ENCODE assay signal across 21 cellular contexts in the genomic region with DNA sequence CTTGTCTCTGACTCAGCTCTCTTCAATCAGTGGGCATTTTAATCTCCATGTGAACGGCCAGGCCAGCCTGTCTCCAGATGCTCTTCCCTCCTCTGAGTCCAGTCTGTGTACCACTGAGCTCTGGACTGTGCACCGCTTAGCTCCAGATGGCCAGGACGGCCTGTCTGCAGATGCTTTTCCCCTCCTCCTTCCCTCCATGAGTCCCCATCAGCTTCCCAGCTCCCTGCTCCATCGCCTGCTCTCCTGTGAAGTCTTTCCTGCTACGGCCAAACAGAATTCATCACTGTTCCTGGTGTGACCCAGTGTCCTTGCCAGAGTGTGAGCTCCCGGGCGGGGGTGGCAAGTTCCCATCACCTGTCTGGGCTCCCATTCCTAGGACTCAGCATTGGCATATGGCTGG. TPM values are rescaled to one million over a fixed set of nuclear protein-coding genes. Genes with fewer than 3 reads are reported as not detected.
A peak's percentile ranks its signal among the peaks of the same experiment; 100 is the strongest.
DNase-seq lines count a peak whose midpoint lies in the region; ATAC-seq and TF ChIP-seq lines count a peak whose summit lies in the region.
"Had no signal": no experiment of that assay in that cellular context is flagged by ENCODE, and none has a peak within 500 bp of the region (broad histone marks: within the 10 kb centered on the region; RNA-seq: fewer than 3 reads in every experiment).

No MANE protein-coding gene starts in this region.

- H3K4me1 Mint-ChIP-seq in brain, result peaks cover 20% of the 10 kb centered on the region

- WGBS in aorta, 2 donors, result 95 to 98% methylated on average over 7 of the region's 7 CpGs

- no peaks in the 10 kb centered on the region for H3K36me3 ChIP-seq in aorta (ENCODE audit: control insufficient read depth in 1 of 2, insufficient read depth in 2 of 2, low read length in 1 of 2)
- H3K36me3 ChIP-seq: SJSA1 had no signal

- intact Hi-C loops in aorta (cut with DNase I), result no loop called here

- H3K27me3 ChIP-seq in aorta (ENCODE audit: control insufficient read depth in 1 of 2, insufficient read depth in 2 of 2, low read length in 1 of 2), result no peaks in the 10 kb centered on the region

- TF ChIP-seq CTCF in brain (conservative IDR thresholded peaks at IDR 0.05), result no peak

- DNase-seq in NCI-H82 (lab: John Stamatoyannopoulos, UW), result peak; percentile 44
- DNase-seq in NCI-H82 treated with DMSO at 0.1 percent for 48 hours (lab: John Stamatoyannopoulos, UW; ENCODE audit: unreplicated experiment), result no peak
- DNase-seq in iris pigment epithelial cell (ENCODE audit: low read depth), result peak; percentile 8
- peak; percentile 17 to 48 for DNase-seq in aorta
- DNase-seq in activated CD8-positive, alpha-beta memory T cell treated with anti-CD3 and anti-CD28 coated beads, Interleukin-2, amount 50 U/mL, for 48 hours, result no peak
- no peak for DNase-seq in putamen (ENCODE audit: low spot score)
- no peak for DNase-seq in HUDEP-2 (lab: John Stamatoyannopoulos, UW; ENCODE audit: unreplicated experiment in 76 of 76)
- DNase-seq: GF-D8, GM23248, NCI-H1092 treated with DMSO at 0.1 percent for 48 hours, NCI-H146, NCI-H2029 treated with DMSO at 0.1 percent for 48 hours, NCI-H2171 treated with DMSO at 0.1 percent for 48 hours had no signal

- peaks cover 9% of the 10 kb centered on the region for H3K27me3 Mint-ChIP-seq in brain

- peak overlapping the region; percentile 5 to 61 (median 52) for H3K27ac Mint-ChIP-seq in brain

- H3K27ac ChIP-seq in aorta (ENCODE audit: low read depth in 1 of 2, low read length in 2 of 2), result no peak overlapping the region
- H3K27ac ChIP-seq: 22Rv1, GM23248, RWPE1, SJSA1 had no signal

- H3K36me3 Mint-ChIP-seq in brain, result no peaks in the 10 kb centered on the region
- H3K36me3 Mint-ChIP-seq: CD14-positive monocyte had no signal

- ATAC-seq in aorta (ENCODE audit: low FRiP score), result no peak
- ATAC-seq: HCT116, K562 had no signal

- no peak overlapping the region for H3K4me3 ChIP-seq in aorta (ENCODE audit: low read length in 2 of 2)
- H3K4me3 ChIP-seq: GM23248, K562, SJSA1 had no signal

- H3K4me1 ChIP-seq in aorta (ENCODE audit: control insufficient read depth in 1 of 2, insufficient read depth in 2 of 2, low read length in 2 of 2), result no peaks in the 10 kb centered on the region
- H3K4me1 ChIP-seq: SJSA1 had no signal

- H3K9me3 Mint-ChIP-seq in brain, result peaks cover 6 to 16% (median 8%) of the 10 kb centered on the region in 5 experiments

- H3K4me3 Mint-ChIP-seq in brain, result no peak overlapping the region
- H3K4me3 Mint-ChIP-seq: CD14-positive monocyte had no signal

- no peaks in the 10 kb centered on the region for H3K9me3 ChIP-seq in aorta (ENCODE audit: control insufficient read depth, low read length)
- H3K9me3 ChIP-seq: SJSA1 had no signal

RNA-seq across cellular contexts. Expression of gene STUM, which starts 42.1 kb away (rescaled TPM):
- 8.0 TPM for polyA plus RNA-seq in brain (ENCODE audit: insufficient read depth, low read depth, low replicate concordance)
- total RNA-seq in aorta, result 1 to 10 TPM; 2.7 to 3.0 TPM
- under 1 TPM; 0.13 to 0.59 TPM for polyA plus RNA-seq in aorta
- total RNA-seq: K562 had no signal
- polyA plus RNA-seq: AG04450, CD14-positive monocyte, GM23248, K562 had no signal

Comparison
In these comparisons a context has a peak if more than half of its experiments do, and no peak if none do; other contexts are left out.
1. DNase-seq: peak in NCI-H82 (single experiment), iris pigment epithelial cell (single experiment) and aorta (2 of 2); none in NCI-H82 treated with DMSO at 0.1 percent for 48 hours (single experiment), activated CD8-positive, alpha-beta memory T cell treated with anti-CD3 and anti-CD28 coated beads, Interleukin-2, amount 50 U/mL, for 48 hours (single experiment), putamen (single experiment) and HUDEP-2 (0 of 76).